9 cellular contexts compared by ENCODE assay signal in the genomic region with DNA sequence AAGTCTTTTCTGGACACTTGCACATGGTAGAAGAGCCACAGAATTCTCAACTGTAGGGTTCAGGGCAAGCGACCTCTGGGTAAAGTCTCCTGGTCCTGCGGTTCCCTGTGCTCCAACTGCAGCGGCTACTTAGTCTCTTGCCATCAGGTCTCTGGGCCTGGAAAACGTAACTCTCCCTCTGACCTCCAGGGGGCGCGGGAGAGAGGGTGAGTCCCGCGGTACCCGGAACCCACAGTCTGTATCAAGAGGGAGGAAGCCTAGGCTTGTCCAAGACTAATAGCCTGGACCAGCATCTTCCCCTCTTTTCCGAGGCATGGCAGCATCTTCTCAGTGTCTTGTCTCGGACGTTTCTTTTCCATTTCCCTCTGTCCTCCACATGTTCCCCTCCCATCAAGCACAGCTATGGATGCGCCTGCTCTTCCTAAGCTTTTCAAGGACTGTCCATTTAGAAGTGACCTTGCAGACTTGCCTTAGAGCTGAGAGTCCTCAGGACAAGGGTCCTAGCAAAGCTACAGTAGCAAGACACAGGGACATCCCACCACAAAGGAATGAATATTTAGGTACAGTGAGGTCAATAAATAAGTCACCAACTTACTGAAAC. TPM values are rescaled to one million over a fixed set of nuclear protein-coding genes. Genes with fewer than 3 reads are reported as not detected.
DNase-seq lines count a peak whose midpoint lies in the region; ATAC-seq and TF ChIP-seq lines count a peak whose summit lies in the region.
"Had no signal": no experiment of that assay in that cellular context is flagged by ENCODE, and none has a peak within 500 bp of the region (broad histone marks: within the 10 kb centered on the region; RNA-seq: fewer than 3 reads in every experiment).

No MANE protein-coding gene starts in this region.

- H3K9me2 ChIP-seq in OCI-LY1 (ENCODE audit: low read depth, low read length) = no peaks in the 10 kb centered on the region

- no peak overlapping the region for H3K4me3 Mint-ChIP-seq in Caco-2 (ENCODE audit: unreplicated experiment)
- H3K4me3 Mint-ChIP-seq in progenitor cell of endocrine pancreas (ENCODE audit: low read depth) = no peak overlapping the region
- H3K4me3 Mint-ChIP-seq: T-helper 1 cell treated with Interleukin-12 subunit alpha and Interleukin-12 subunit beta and Interleukin-4 antibody, amounts not matched to agents 30 μg/mL and 1 μg/mL, for 36 hours had no signal

- no TSS peak for BruUV-seq in Caco-2 (replicated peaks; lab: Mats Ljungman, UMichigan)

- no peaks in the 10 kb centered on the region for H3K36me3 Mint-ChIP-seq in Caco-2 (ENCODE audit: insufficient read depth, unreplicated experiment)
- no peaks in the 10 kb centered on the region for H3K36me3 Mint-ChIP-seq in progenitor cell of endocrine pancreas (ENCODE audit: insufficient read depth)

- H3K36me3 ChIP-seq in Caco-2 (ENCODE audit: control insufficient read depth, insufficient read depth, low read length) (no peaks in the 10 kb centered on the region), OCI-LY1 (ENCODE audit: insufficient read depth, low read length) (no peaks in the 10 kb centered on the region)

- H3K4me1 Mint-ChIP-seq in Caco-2 (ENCODE audit: low read depth, unreplicated experiment) = no peaks in the 10 kb centered on the region
- peaks cover 1% of the 10 kb centered on the region for H3K4me1 Mint-ChIP-seq in progenitor cell of endocrine pancreas (ENCODE audit: low read depth)

- no peaks in the 10 kb centered on the region for H3F3A ChIP-seq in OCI-LY1 (ENCODE audit: insufficient read depth, low read length)

- H3K4me2 ChIP-seq in OCI-LY1 (ENCODE audit: low read length) = no peak overlapping the region

- H3K9me3 Mint-ChIP-seq in Caco-2 (ENCODE audit: unreplicated experiment) (no peaks in the 10 kb centered on the region), progenitor cell of endocrine pancreas (ENCODE audit: low read depth) (no peaks in the 10 kb centered on the region)
- H3K9me3 Mint-ChIP-seq: T-helper 1 cell treated with Interleukin-12 subunit alpha and Interleukin-12 subunit beta and Interleukin-4 antibody, amounts not matched to agents 30 μg/mL and 1 μg/mL, for 36 hours had no signal

- POLR2A ChIA-PET in Caco-2 (lab: Charles Lee) = no interaction called here

- no peak overlapping the region for H3K27ac ChIP-seq in OCI-LY1 (ENCODE audit: low read depth, low read length, poor library complexity, severe bottlenecking)

- no peak overlapping the region for H3K9ac ChIP-seq in OCI-LY1 (ENCODE audit: low read length)

- peaks cover 12% of the 10 kb centered on the region for H3K27me3 Mint-ChIP-seq in Caco-2 (ENCODE audit: insufficient read depth, unreplicated experiment)
- peaks cover 9% of the 10 kb centered on the region for H3K27me3 Mint-ChIP-seq in progenitor cell of endocrine pancreas

- no peak for ATAC-seq in HG03025 (IDR thresholded peaks at IDR 0.05; ENCODE audit: low FRiP score, unreplicated experiment)

- H3K27me3 ChIP-seq in Caco-2 (replicated peaks; ENCODE audit: control insufficient read depth, insufficient read depth, low read length) (no peaks in the 10 kb centered on the region; the same call in 1 of the 2 replicates), OCI-LY1 (ENCODE audit: insufficient read depth, low read length) (no peaks in the 10 kb centered on the region)

- no peaks in the 10 kb centered on the region for H3K9me3 ChIP-seq in Caco-2
- no peaks in the 10 kb centered on the region for H3K9me3 ChIP-seq in OCI-LY1 (ENCODE audit: low read length)

- no peaks in the 10 kb centered on the region for H3K79me2 ChIP-seq in OCI-LY1 (ENCODE audit: insufficient read depth, low read length)

- H3K4me1 ChIP-seq in Caco-2 (no peaks in the 10 kb centered on the region), OCI-LY1 (ENCODE audit: insufficient read depth, low read length, severe bottlenecking) (no peaks in the 10 kb centered on the region)

- no peaks in the 10 kb centered on the region for H4K20me1 ChIP-seq in OCI-LY1 (ENCODE audit: insufficient read depth, low read length)

- TF ChIP-seq CTCF in Caco-2 (IDR thresholded peaks at IDR 0.05; ENCODE audit: insufficient read depth in 1 of 2, low read depth in 1 of 2, low read length in 1 of 2, severe bottlenecking in 1 of 2, unreplicated experiment in 1 of 2) (peak; percentile 78 to 79), OCI-LY1 (IDR thresholded peaks at IDR 0.05; ENCODE audit: low read length) (peak; percentile 66), fibroblast of mammary gland (conservative IDR thresholded peaks at IDR 0.05; ENCODE audit: control insufficient read depth, insufficient read depth, low read depth, low read length) (peak; percentile 79), progenitor cell of endocrine pancreas (IDR thresholded peaks at IDR 0.05; ENCODE audit: unreplicated experiment) (peak; percentile 75)

- no peak overlapping the region for H2AFZ ChIP-seq in OCI-LY1 (ENCODE audit: low read length)

- no peak overlapping the region for H3K27ac Mint-ChIP-seq in Caco-2 (ENCODE audit: unreplicated experiment)
- H3K27ac Mint-ChIP-seq in progenitor cell of endocrine pancreas = no peak overlapping the region
- H3K27ac Mint-ChIP-seq: T-helper 1 cell treated with Interleukin-12 subunit alpha and Interleukin-12 subunit beta and Interleukin-4 antibody, amounts not matched to agents 30 μg/mL and 1 μg/mL, for 36 hours had no signal

- CTCF ChIA-PET in Caco-2 (lab: Charles Lee) = no interaction called here

- intact Hi-C loops in Caco-2 (cut with micrococcal nuclease; ENCODE audit: unreplicated experiment) = loop anchor here (1.0 to 5.0 kb wide), 3 partner anchors 58 to 389 kb away; no protein-coding TSS in a partner anchor

- H3K4me3 ChIP-seq in Caco-2 (ENCODE audit: low read depth, low read length) (no peak overlapping the region), OCI-LY1 (ENCODE audit: low read depth, low read length, poor library complexity, severe bottlenecking) (no peak overlapping the region), fibroblast of mammary gland (ENCODE audit: control insufficient read depth, low read depth, low read length) (no peak overlapping the region)

- DNase-seq in Caco-2 = peak; percentile 62 to 74
- peak; percentile 40 for DNase-seq in HCEC 1CT
- peak; percentile 83 for DNase-seq in activated CD8-positive, alpha-beta memory T cell treated with anti-CD3 and anti-CD28 coated beads, Interleukin-2, amount 50 U/mL, for 48 hours
- DNase-seq in fibroblast of mammary gland (ENCODE audit: low read depth) = peak; percentile 46
- peak; percentile 34 for DNase-seq in progenitor cell of endocrine pancreas (ENCODE audit: low spot score, unreplicated experiment)
- no peak for DNase-seq in GOT3 (lab: John Stamatoyannopoulos, UW)

RNA-seq across cellular contexts. Expression of gene FSTL4, which starts 59.3 kb away (rescaled TPM):
- 2.5 and 2.7 TPM in 2 replicates for total RNA-seq in Caco-2 (2022)
- 2.4 and 3.2 TPM in 2 replicates for total RNA-seq in progenitor cell of endocrine pancreas
